In the genomic region with DNA sequence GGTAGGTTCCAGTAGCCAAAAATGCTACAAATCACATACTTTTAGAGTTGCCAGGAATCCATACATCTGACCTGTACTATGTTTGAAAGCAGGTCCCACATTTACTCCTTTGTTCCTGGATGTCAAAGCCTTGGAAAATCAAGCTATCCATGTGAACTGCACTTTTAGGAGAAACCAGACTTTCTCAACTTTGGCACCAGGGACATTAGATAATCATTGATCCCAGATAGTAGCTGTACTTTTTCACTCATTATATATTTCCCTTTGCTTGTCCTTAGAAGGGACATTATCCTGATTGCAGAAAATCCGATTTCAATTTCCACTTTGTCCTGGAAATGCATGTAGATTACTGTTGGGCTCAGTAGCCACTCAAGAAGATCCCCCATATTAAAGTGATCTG, we compare ENCODE assay signal across 30 cellular contexts. TPM values are rescaled to one million over a fixed set of nuclear protein-coding genes. Genes with fewer than 3 reads are reported as not detected.
A peak's percentile ranks its signal among the peaks of the same experiment; 100 is the strongest.
DNase-seq lines count a peak whose midpoint lies in the region; ATAC-seq, FAIRE-seq and TF ChIP-seq lines count a peak whose summit lies in the region.
"Had no signal": no experiment of that assay in that cellular context is flagged by ENCODE, and none has a peak within 500 bp of the region (broad histone marks: within the 10 kb centered on the region; RNA-seq: fewer than 3 reads in every experiment).

No MANE protein-coding gene starts in this region.

- no peaks in the 10 kb centered on the region for H3K79me2 ChIP-seq in HepG2 (ENCODE audit: insufficient read depth, low read length)

- no peak overlapping the region for H3K4me3 Mint-ChIP-seq in progenitor cell of endocrine pancreas (ENCODE audit: low read depth)
- no peak overlapping the region for H3K4me3 Mint-ChIP-seq in chondrocyte (ENCODE audit: unreplicated experiment)
- H3K4me3 Mint-ChIP-seq: CD14-positive monocyte; CD4-positive, alpha-beta memory T cell; CD4-positive, CD25-positive, alpha-beta regulatory T cell; CD8-positive, alpha-beta memory T cell had no signal

- FAIRE-seq in HepG2 (lab: Jason Lieb, UNC): no peak
- FAIRE-seq: A204.1, GM12878, GM12892, GM18507 had no signal

- H3K4me3 ChIP-seq in right lobe of liver (no peak overlapping the region), HepG2 (replicated peaks in 1 of 3; ENCODE audit: insufficient read depth in 1 of 3, low read depth in 2 of 3, low read length in 3 of 3) (no peak overlapping the region)
- H3K4me3 ChIP-seq: BLaER1, GM12878 had no signal

- POLR2A ChIA-PET in HepG2 (lab: Yijun Ruan, JAX): no interaction called here

- no peak overlapping the region for H3K9ac ChIP-seq in HepG2 (ENCODE audit: insufficient read depth, low read depth, low read length)
- H3K9ac ChIP-seq: BLaER1 had no signal

- no peaks in the 10 kb centered on the region for H3K27me3 ChIP-seq in right lobe of liver
- H3K27me3 ChIP-seq in HepG2 (ENCODE audit: control insufficient read depth in 1 of 2, insufficient read depth in 2 of 2, low read length in 2 of 2): no peaks in the 10 kb centered on the region
- H3K27me3 ChIP-seq: BE2C, BLaER1 had no signal

- TF ChIP-seq POLR2A in right lobe of liver (IDR thresholded peaks at IDR 0.05) (no peak), HepG2 (IDR thresholded peaks at IDR 0.05; ENCODE audit: insufficient read depth in 1 of 2, low read depth in 2 of 2, low read length in 2 of 2) (no peak)

- H3K27ac Mint-ChIP-seq in progenitor cell of endocrine pancreas (peak overlapping the region; percentile 89), chondrocyte (ENCODE audit: unreplicated experiment) (no peak overlapping the region)
- H3K27ac Mint-ChIP-seq: CD14-positive monocyte; CD4-positive, alpha-beta memory T cell; CD4-positive, CD25-positive, alpha-beta regulatory T cell; CD8-positive, alpha-beta memory T cell had no signal

- H3K9me3 Mint-ChIP-seq in progenitor cell of endocrine pancreas (ENCODE audit: low read depth) (no peaks in the 10 kb centered on the region), chondrocyte (ENCODE audit: low read depth) (no peaks in the 10 kb centered on the region)
- H3K9me3 Mint-ChIP-seq: CD14-positive monocyte; CD4-positive, alpha-beta memory T cell; CD4-positive, CD25-positive, alpha-beta regulatory T cell; CD8-positive, alpha-beta memory T cell had no signal

- TF ChIP-seq EP300 in HepG2 (IDR thresholded peaks at IDR 0.05; ENCODE audit: low read depth in 2 of 2, low read length in 2 of 2) (no peak), HepG2 (CRISPR knock-in tag; IDR thresholded peaks at IDR 0.05; ENCODE audit: borderline replicate concordance) (no peak)

- no peaks in the 10 kb centered on the region for H3K27me3 Mint-ChIP-seq in progenitor cell of endocrine pancreas
- H3K27me3 Mint-ChIP-seq in chondrocyte (ENCODE audit: low read depth): no peaks in the 10 kb centered on the region
- H3K27me3 Mint-ChIP-seq: CD4-positive, CD25-positive, alpha-beta regulatory T cell had no signal

- H3K36me3 Mint-ChIP-seq in progenitor cell of endocrine pancreas (ENCODE audit: insufficient read depth) (no peaks in the 10 kb centered on the region), chondrocyte (ENCODE audit: low read depth) (no peaks in the 10 kb centered on the region)
- H3K36me3 Mint-ChIP-seq: CD14-positive monocyte; CD4-positive, alpha-beta memory T cell; CD4-positive, CD25-positive, alpha-beta regulatory T cell; CD8-positive, alpha-beta memory T cell had no signal

- no peak overlapping the region for H2AFZ ChIP-seq in HepG2 (ENCODE audit: low read length)

- peaks cover 11% of the 10 kb centered on the region for H3K4me1 Mint-ChIP-seq in progenitor cell of endocrine pancreas (ENCODE audit: low read depth)
- H3K4me1 Mint-ChIP-seq in chondrocyte (ENCODE audit: low read depth): no peaks in the 10 kb centered on the region
- H3K4me1 Mint-ChIP-seq: CD4-positive, alpha-beta memory T cell; CD4-positive, CD25-positive, alpha-beta regulatory T cell; CD8-positive, alpha-beta memory T cell had no signal

- H3K4me1 ChIP-seq in right lobe of liver: peaks cover 0 to 22% (median 0%) of the 10 kb centered on the region in 4 donors
- H3K4me1 ChIP-seq in HepG2 (ENCODE audit: insufficient read depth, low read length): no peaks in the 10 kb centered on the region
- H3K4me1 ChIP-seq: BE2C, BLaER1 had no signal

- intact Hi-C loops in right lobe of liver (cut with DNase I): no loop called here
- intact Hi-C loops in HepG2 (cut with micrococcal nuclease; ENCODE audit: unreplicated experiment): no loop called here

- H3K27ac ChIP-seq in right lobe of liver (no peak overlapping the region), HepG2 (ENCODE audit: extremely low read length, insufficient read depth, low read length) (no peak overlapping the region)
- H3K27ac ChIP-seq: BLaER1 had no signal

- CTCF ChIA-PET in HepG2 (lab: Yijun Ruan, JAX; ENCODE audit: low intra/inter-chr PET ratio, low total read pairs): no interaction called here

- in situ Hi-C loops in HepG2 (cut with HindIII; ENCODE audit: extremely low pct_ligation_motif_present, low pct_unique_long_range_greater_than_20kb): loop anchor here (25.0 kb wide), 2 partner anchors 578 to 878 kb away; no protein-coding TSS in a partner anchor

- DNase-seq in right lobe of liver (no peak), HepG2 (ENCODE audit: low spot score) (no peak), left lobe of liver (ENCODE audit: low spot score) (no peak), progenitor cell of endocrine pancreas (ENCODE audit: low spot score, unreplicated experiment) (no peak), NK-92 (lab: John Stamatoyannopoulos, UW; ENCODE audit: unreplicated experiment) (no peak), NCI-H446 (lab: John Stamatoyannopoulos, UW) (no peak), chondrocyte (ENCODE audit: low spot score) (no peak)
- DNase-seq: 8988T; ACHN; BE2C; C1 segment of cervical spinal cord; CD4-positive, alpha-beta memory T cell; CD4-positive, CD25-positive, alpha-beta regulatory T cell; CD8-positive, alpha-beta memory T cell; COR-L47; DMS 273 treated with DMSO at 0.1 percent for 48 hours; DMS153; DMS53; DMS79; DND-41; EL; GDM1 had no signal

- ATAC-seq in right lobe of liver: peak in 3 of 4 donors; percentile 38 to 70 (median 63)
- no peak for ATAC-seq in HepG2
- ATAC-seq in left lobe of liver: peak; percentile 76
- ATAC-seq: GM12878 had no signal

- TF ChIP-seq CTCF in right lobe of liver (IDR thresholded peaks at IDR 0.05): no peak
- TF ChIP-seq CTCF in HepG2 (CRISPR knock-in tag; IDR thresholded peaks at IDR 0.05): no peak
- TF ChIP-seq CTCF in progenitor cell of endocrine pancreas (IDR thresholded peaks at IDR 0.05; ENCODE audit: unreplicated experiment): no peak
- TF ChIP-seq CTCF in chondrocyte (IDR thresholded peaks at IDR 0.05): no peak

- no TSS peak for BruUV-seq in HepG2 (replicated peaks; lab: Mats Ljungman, UMichigan)

- H3K4me2 ChIP-seq in HepG2 (ENCODE audit: low read depth, low read length): no peak overlapping the region
- H3K4me2 ChIP-seq: BLaER1 had no signal

- H3K9me3 ChIP-seq in right lobe of liver (no peaks in the 10 kb centered on the region), HepG2 (ENCODE audit: low read length) (no peaks in the 10 kb centered on the region)
- H3K9me3 ChIP-seq: BE2C, BLaER1 had no signal

- TF ChIP-seq RAD21 in HepG2 (CRISPR knock-in tag; IDR thresholded peaks at IDR 0.05): no peak

- no peaks in the 10 kb centered on the region for H4K20me1 ChIP-seq in HepG2 (ENCODE audit: insufficient read depth, low read length)
- H4K20me1 ChIP-seq: BLaER1 had no signal

- 40% methylated on average over 1 of the region's 1 CpG for WGBS in right lobe of liver (ENCODE audit: insufficient coverage, low coverage, low lambda C conversion rate, missing lambda C conversion rate)
- WGBS in HepG2 (ENCODE audit: low lambda C conversion rate): 4% methylated on average over 1 of the region's 1 CpG

- no peaks in the 10 kb centered on the region for H3K36me3 ChIP-seq in right lobe of liver
- H3K36me3 ChIP-seq in HepG2 (replicated peaks in 1 of 2; ENCODE audit: control insufficient read depth in 1 of 2, insufficient read depth in 2 of 2, low read length in 2 of 2): no peaks in the 10 kb centered on the region
- H3K36me3 ChIP-seq: BE2C, BLaER1 had no signal

TF ChIP-seq in HepG2, 621 proteins besides CTCF, POLR2A, EP300 and RAD21:
- TF ChIP-seq FLYWCH1 (CRISPR knock-in tag; IDR thresholded peaks at IDR 0.05) (no peak), ZNF501 (CRISPR knock-in tag; IDR thresholded peaks at IDR 0.05) (no peak)

RNA-seq across cellular contexts. Expression of a gene that starts 44.1 kb away (rescaled TPM):
- under 1 TPM; 0.07 to 0.16 (median 0.12) TPM for total RNA-seq in right lobe of liver
- not detected in 2 replicates for total RNA-seq in HepG2 (2016; rRNA removed; fragmentation: Illumina TruSeq; extraction: Trizol)
- not detected in 2 replicates for total RNA-seq in HepG2 (2016; cell fraction: cytosol; rRNA removed; fragmentation: Illumina TruSeq; extraction: Trizol; ENCODE audit: low read depth)
- not detected in 2 replicates for total RNA-seq in HepG2 (2016; cell fraction: insoluble cytoplasmic fraction; rRNA removed; fragmentation: Illumina TruSeq; extraction: Trizol)
- not detected in 2 replicates for total RNA-seq in HepG2 (2016; cell fraction: membrane; rRNA removed; fragmentation: Illumina TruSeq; extraction: Trizol)
- total RNA-seq in HepG2 (2016; cell fraction: nucleus; rRNA removed; fragmentation: Illumina TruSeq; extraction: Trizol): not detected in 2 replicates
- polyA plus RNA-seq in HepG2 (2011; rRNA removed): not detected in 2 replicates
- not detected in 2 replicates for polyA plus RNA-seq in HepG2 (2011; cell fraction: cytosol; rRNA removed)
- polyA plus RNA-seq in HepG2 (2011; cell fraction: nucleus; rRNA removed): not detected in 2 replicates
- not detected in 2 replicates for polyA plus RNA-seq in HepG2 (2012)
- polyA plus RNA-seq in HepG2 (2016; cell fraction: cytosol; fragmentation: Illumina TruSeq; extraction: Trizol; ENCODE audit: low read depth): not detected in 2 replicates
- not detected in 2 replicates for polyA plus RNA-seq in HepG2 (2016; cell fraction: insoluble cytoplasmic fraction; fragmentation: Illumina TruSeq; extraction: Trizol; ENCODE audit: low read depth)
- polyA plus RNA-seq in HepG2 (2016; cell fraction: membrane; fragmentation: Illumina TruSeq; extraction: Trizol; ENCODE audit: low read depth): not detected in 2 replicates
- not detected in 2 replicates for polyA plus RNA-seq in HepG2 (2016; cell fraction: nucleus; fragmentation: Illumina TruSeq; extraction: Trizol; ENCODE audit: insufficient read depth, low read depth)
- not detected in 2 replicates for polyA minus RNA-seq in HepG2 (2011; rRNA and poly(A)+ RNA removed; ENCODE audit: low replicate concordance)
- polyA minus RNA-seq in HepG2 (2011; cell fraction: cytosol; rRNA and poly(A)+ RNA removed): not detected in 2 replicates
- not detected in 2 replicates for polyA minus RNA-seq in HepG2 (2011; cell fraction: nucleus; rRNA and poly(A)+ RNA removed)
- 0.10 TPM for total RNA-seq in left lobe of liver
- total RNA-seq in progenitor cell of endocrine pancreas: 0.55 and 0.62 TPM in 2 replicates
- total RNA-seq in chondrocyte: 0.15 to 0.35 TPM in 2 of 3 replicates, not detected in the other
- total RNA-seq: A673; CD4-positive, alpha-beta memory T cell; CD4-positive, CD25-positive, alpha-beta regulatory T cell; G401 had no signal
- polyA plus RNA-seq: CD14-positive monocyte; CD4-positive, alpha-beta memory T cell; CD4-positive, CD25-positive, alpha-beta regulatory T cell; CD8-positive, alpha-beta memory T cell had no signal
